In the genomic region with DNA sequence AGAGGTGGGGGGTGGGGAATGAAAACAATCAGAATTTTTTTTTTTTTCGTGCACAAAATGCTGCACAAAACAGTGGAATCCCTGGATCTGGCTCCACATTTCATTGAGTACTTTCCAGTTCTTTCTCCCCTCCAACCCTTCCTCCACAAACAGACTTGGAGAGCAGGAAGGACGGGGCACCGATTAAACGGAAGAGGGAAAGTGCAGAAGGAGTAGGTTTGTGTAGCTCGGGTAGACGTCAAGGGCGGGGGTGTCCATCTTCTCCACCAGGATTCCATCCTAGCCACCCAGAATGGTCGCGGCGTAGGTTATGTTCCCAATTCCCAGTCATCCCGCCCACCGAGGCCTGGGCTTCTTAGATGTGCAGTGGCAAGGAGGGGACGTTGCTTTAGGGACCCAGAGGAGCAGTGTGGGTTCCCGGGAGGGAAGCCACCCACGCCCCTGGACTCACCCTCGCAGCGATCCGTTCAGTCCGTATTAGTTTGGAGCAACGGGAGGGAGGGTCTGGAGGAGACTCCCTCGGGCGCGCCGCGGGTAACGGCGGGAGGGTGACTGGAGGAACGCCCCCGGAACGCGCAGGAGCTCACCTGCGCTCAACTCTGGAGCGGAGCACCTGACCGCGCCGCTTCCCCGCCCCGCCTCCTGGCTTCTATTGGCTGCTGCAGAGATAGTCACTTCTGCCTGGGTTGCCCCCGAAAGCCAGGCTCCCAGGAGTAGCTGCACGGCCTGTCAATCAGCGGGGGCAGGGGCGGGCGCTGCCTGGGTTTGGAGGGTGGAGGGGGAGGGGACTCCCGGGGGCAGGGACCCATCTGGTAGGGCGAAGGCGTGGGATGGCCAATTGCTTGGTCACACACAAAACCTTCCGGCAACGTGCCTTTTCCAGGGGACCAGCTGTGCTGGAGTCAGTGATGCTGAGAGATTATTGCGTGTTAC, we compare ENCODE assay signal across 8 cellular contexts. TPM values are rescaled to one million over a fixed set of nuclear protein-coding genes. Genes with fewer than 3 reads are reported as not detected.
DNase-seq lines count a peak whose midpoint lies in the region; ATAC-seq, FAIRE-seq and TF ChIP-seq lines count a peak whose summit lies in the region.

Gene ENPP5, minus strand, starts transcription at position 624 of the 933 bp plus-strand sequence. CDS start 2,718 bp downstream, outside the sequence.

- peak within 1 kb of the TSS; percentile 34 to 57 (median 38) for H3K4me3 ChIP-seq in right lobe of liver

- ATAC-seq in GM18498 (IDR thresholded peaks at IDR 0.05; ENCODE audit: unreplicated experiment) (peak; percentile 93), HG02763 (IDR thresholded peaks at IDR 0.05; ENCODE audit: unreplicated experiment) (peak; percentile 92), right lobe of liver (peak; percentile 82 to 95 (median 89))

- H3K9me3 ChIP-seq in right lobe of liver = no peaks in the 10 kb centered on the region

- no peak within 1 kb of the TSS for H3K27ac ChIP-seq in right lobe of liver

- FAIRE-seq in H54 (lab: Jason Lieb, UNC) = no peak

- peaks cover 0 to 8% (median 0%) of the 10 kb centered on the region in 4 donors for H3K4me1 ChIP-seq in right lobe of liver

- intact Hi-C loops in right lobe of liver (cut with DNase I) = no loop called here

- TF ChIP-seq CTCF in right lobe of liver (IDR thresholded peaks at IDR 0.05) = no peak

- TF ChIP-seq POLR2A in right lobe of liver (IDR thresholded peaks at IDR 0.05) = peak; percentile 26
- no peak for TF ChIP-seq POLR2A in H54 (IDR thresholded peaks at IDR 0.05; ENCODE audit: low read depth, low read length)

- WGBS in right lobe of liver (ENCODE audit: insufficient coverage, low coverage, low lambda C conversion rate, missing lambda C conversion rate) = 4% methylated on average over 25 of the region's 49 CpGs

- no peaks in the 10 kb centered on the region for H3K27me3 ChIP-seq in right lobe of liver

- DNase-seq in NCI-H2029 (lab: John Stamatoyannopoulos, UW) (peak; percentile 92), cortex of kidney (lab: John Stamatoyannopoulos, UW) (peak; percentile 32), right lobe of liver (peak; percentile 59 to 80 (median 62)), H54 (ENCODE audit: insufficient read length, low spot score) (no peak)
- DNase-seq in activated CD4-positive, alpha-beta T cell treated with anti-CD3 and anti-CD28 coated beads, Interleukin-2, amount 50 U/mL, for 1 hour = peak; percentile 54
- peak; percentile 30 to 52 for DNase-seq in stimulated activated CD4-positive, alpha-beta T cell treated with anti-CD3 and anti-CD28 coated beads, Interleukin-2, amount 100 ng/mL, for 48 hours

- no peaks in the 10 kb centered on the region for H3K36me3 ChIP-seq in right lobe of liver

RNA-seq across cellular contexts. Expression of gene ENPP5, which starts in this region (rescaled TPM):
- total RNA-seq in right lobe of liver = 1 to 10 TPM in 1 of 6 experiments, under 1 TPM in 5; 0.13 to 1.4 (median 0.34) TPM
